ENCODE assay signal across 8 cellular contexts in the genomic region with DNA sequence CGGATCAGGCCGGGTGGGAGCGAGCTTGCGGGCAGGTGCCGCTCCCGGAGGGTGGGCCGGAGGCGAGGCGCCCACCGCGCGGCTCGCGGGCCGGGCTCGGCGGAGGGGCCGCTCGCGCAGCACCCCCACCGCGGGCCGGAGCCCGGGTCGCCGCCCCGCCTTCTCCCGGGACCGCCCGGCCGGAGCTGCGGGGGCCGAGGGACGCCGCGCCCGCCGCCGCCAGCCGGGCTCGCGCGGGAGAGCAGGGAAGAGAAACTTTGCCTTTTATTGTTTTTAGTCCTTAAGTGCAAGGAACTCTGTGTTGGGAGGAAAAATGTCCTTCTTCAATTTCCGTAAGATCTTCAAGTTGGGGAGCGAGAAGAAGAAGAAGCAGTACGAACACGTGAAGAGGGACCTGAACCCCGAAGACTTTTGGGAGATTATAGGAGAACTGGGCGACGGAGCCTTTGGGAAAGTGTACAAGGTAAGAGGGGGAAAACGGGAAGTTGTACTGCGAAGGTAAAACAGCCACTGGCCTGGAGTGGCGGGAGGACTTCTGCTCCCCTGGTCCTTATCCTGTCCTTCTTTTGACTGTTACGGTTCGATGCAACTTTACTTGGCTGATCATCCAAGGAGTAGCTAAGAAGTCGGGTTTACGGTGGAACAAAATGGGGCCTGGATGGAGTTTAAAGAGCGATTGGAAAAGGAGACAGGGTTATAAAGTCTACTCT. TPM values are rescaled to one million over a fixed set of nuclear protein-coding genes. Genes with fewer than 3 reads are reported as not detected.
DNase-seq lines count a peak whose midpoint lies in the region; ATAC-seq and TF ChIP-seq lines count a peak whose summit lies in the region.

No MANE protein-coding gene starts in this region.

- H3K4me2 ChIP-seq in osteoblast (ENCODE audit: insufficient read depth, low read length) = peak overlapping the region; percentile 81

- H3K4me3 Mint-ChIP-seq in activated naive CD4-positive, alpha-beta T cell treated with anti-CD3 and anti-CD28 coated beads, Interleukin-2, amount 10 ng/mL, durations not matched to agents 7 days and 5 days = peak overlapping the region; percentile 91
- peak overlapping the region; percentile 94 for H3K4me3 Mint-ChIP-seq in glutamatergic neuron (ENCODE audit: unreplicated experiment)

- H3K36me3 ChIP-seq in osteoblast (ENCODE audit: insufficient read depth, low read length) = no peaks in the 10 kb centered on the region

- H3K4me1 Mint-ChIP-seq in activated naive CD4-positive, alpha-beta T cell treated with anti-CD3 and anti-CD28 coated beads, Interleukin-2, amount 10 ng/mL, durations not matched to agents 7 days and 5 days = peaks cover 40% of the 10 kb centered on the region
- H3K4me1 Mint-ChIP-seq in glutamatergic neuron (ENCODE audit: low read depth, unreplicated experiment) = peaks cover 4% of the 10 kb centered on the region

- peak; percentile 43 for ATAC-seq in HG02610 (IDR thresholded peaks at IDR 0.05; ENCODE audit: unreplicated experiment)

- H3K4me3 ChIP-seq in GM08714 (ENCODE audit: low read length) = peak overlapping the region; percentile 96
- peak overlapping the region; percentile 96 for H3K4me3 ChIP-seq in osteoblast (ENCODE audit: insufficient read depth, low read length)

- H3K27me3 ChIP-seq in osteoblast (ENCODE audit: insufficient read depth, low read length) = no peaks in the 10 kb centered on the region

- peaks cover 55% of the 10 kb centered on the region for H3K79me2 ChIP-seq in osteoblast (ENCODE audit: insufficient read depth, low read length)

- no peaks in the 10 kb centered on the region for H3K27me3 Mint-ChIP-seq in activated naive CD4-positive, alpha-beta T cell treated with anti-CD3 and anti-CD28 coated beads, Interleukin-2, amount 10 ng/mL, durations not matched to agents 7 days and 5 days
- peaks cover 12% of the 10 kb centered on the region for H3K27me3 Mint-ChIP-seq in glutamatergic neuron (ENCODE audit: unreplicated experiment)

- CTCF ChIA-PET in activated naive CD4-positive, alpha-beta T cell treated with anti-CD3 and anti-CD28 coated beads, Interleukin-2, amount 10 ng/mL, durations not matched to agents 7 days and 5 days (lab: Charles Lee) = interaction anchor here (1.0 to 1.6 kb wide), 3 partner anchors 15 to 80 kb away, joined by 3 to 7 read pairs (median 7); no protein-coding TSS in a partner anchor

- peaks cover 9% of the 10 kb centered on the region for H3K4me1 ChIP-seq in osteoblast (ENCODE audit: insufficient read depth, low read length)

- H3K9me3 Mint-ChIP-seq in activated naive CD4-positive, alpha-beta T cell treated with anti-CD3 and anti-CD28 coated beads, Interleukin-2, amount 10 ng/mL, durations not matched to agents 7 days and 5 days = no peaks in the 10 kb centered on the region
- peaks cover 14% of the 10 kb centered on the region for H3K9me3 Mint-ChIP-seq in glutamatergic neuron (ENCODE audit: unreplicated experiment)

- peaks cover 31% of the 10 kb centered on the region for H4K20me1 ChIP-seq in osteoblast (ENCODE audit: insufficient read depth, low read length)

- H3K27ac ChIP-seq in 22Rv1 (peak overlapping the region; percentile 64), osteoblast (ENCODE audit: low read depth, low read length) (peak overlapping the region; percentile 73)

- peak; percentile 16 for DNase-seq in MV-4-11 (lab: John Stamatoyannopoulos, UW)
- DNase-seq in activated naive CD4-positive, alpha-beta T cell treated with anti-CD3 and anti-CD28 coated beads, Interleukin-2, amount 10 ng/mL, durations not matched to agents 7 days and 5 days = no peak
- DNase-seq in glutamatergic neuron = no peak
- DNase-seq in osteoblast (ENCODE audit: insufficient read length, low spot score, missing footprints) = peak; percentile 95
- no peak for DNase-seq in stimulated activated CD4-positive, alpha-beta T cell treated with anti-CD3 and anti-CD28 coated beads, Interleukin-4, amount 100 ng/mL, for 24 hours

- H3K36me3 Mint-ChIP-seq in activated naive CD4-positive, alpha-beta T cell treated with anti-CD3 and anti-CD28 coated beads, Interleukin-2, amount 10 ng/mL, durations not matched to agents 7 days and 5 days = peaks cover 10% of the 10 kb centered on the region
- no peaks in the 10 kb centered on the region for H3K36me3 Mint-ChIP-seq in glutamatergic neuron (ENCODE audit: unreplicated experiment)

- no peak for TF ChIP-seq CTCF in 22Rv1 (IDR thresholded peaks at IDR 0.05)
- no peak for TF ChIP-seq CTCF in glutamatergic neuron (IDR thresholded peaks at IDR 0.05; ENCODE audit: partially characterized antibody, unreplicated experiment)
- TF ChIP-seq CTCF in osteoblast (IDR thresholded peaks at IDR 0.05; ENCODE audit: extremely low read depth, low read depth, low read length) = no peak

- H2AFZ ChIP-seq in osteoblast (ENCODE audit: low read length) = peak overlapping the region; percentile 73

- H3K27ac Mint-ChIP-seq in activated naive CD4-positive, alpha-beta T cell treated with anti-CD3 and anti-CD28 coated beads, Interleukin-2, amount 10 ng/mL, durations not matched to agents 7 days and 5 days = peak overlapping the region; percentile 82
- peak overlapping the region; percentile 87 for H3K27ac Mint-ChIP-seq in glutamatergic neuron (ENCODE audit: unreplicated experiment)

- H3K9me3 ChIP-seq in osteoblast (ENCODE audit: low read depth, low read length) = no peaks in the 10 kb centered on the region

RNA-seq across cellular contexts. Expression of a gene that starts 0.6 kb away (rescaled TPM):
- total RNA-seq in glutamatergic neuron (ENCODE audit: unreplicated experiment) (122 TPM), osteoblast (48.1 and 53.3 TPM in 2 replicates)

RNA-seq across cellular contexts. Expression of a gene that starts 49.6 kb away (rescaled TPM):
- total RNA-seq in glutamatergic neuron (ENCODE audit: unreplicated experiment) (57.1 TPM), osteoblast (20.6 and 28.9 TPM in 2 replicates)

Comparison
In these comparisons a context has a peak if more than half of its experiments do, and no peak if none do; other contexts are left out.
1. DNase-seq: peak in MV-4-11 (single experiment) and osteoblast (single experiment); none in activated naive CD4-positive, alpha-beta T cell treated with anti-CD3 and anti-CD28 coated beads, Interleukin-2, amount 10 ng/mL, durations not matched to agents 7 days and 5 days (single experiment), glutamatergic neuron (single experiment) and stimulated activated CD4-positive, alpha-beta T cell treated with anti-CD3 and anti-CD28 coated beads, Interleukin-4, amount 100 ng/mL, for 24 hours (single experiment).